In genomic region chr12:110514363-110514762, GRCh38 we compare ENCODE assay signal across 34 cellular contexts.
"Had no signal": no experiment of that assay in that cellular context is flagged by ENCODE, and none has a peak within 500 bp of the region (broad histone marks: within the 10 kb centered on the region; RNA-seq: fewer than 3 reads in every experiment).

No MANE protein-coding gene starts in this region.

- H3K27me3 ChIP-seq: MG63 had no signal

- DNase-seq: Karpas-422, Kasumi-1, MG63, MM.1S, MV-4-11, NCI-H1048, NCI-H1092, NCI-H1092 treated with DMSO at 0.1 percent for 48 hours, NCI-H1105, NCI-H1105 treated with DMSO at 0.1 percent for 48 hours, NCI-H1417 treated with DMSO at 0.1 percent for 48 hours, NCI-H1436, NCI-H1436 treated with DMSO at 0.1 percent for 48 hours, NCI-H146, NCI-H1694, NCI-H1694 treated with DMSO at 0.1 percent for 48 hours, NCI-H187, NCI-H187 treated with DMSO at 0.1 percent for 48 hours, NCI-H1930, NCI-H2029, NCI-H2029 treated with DMSO at 0.1 percent for 48 hours, NCI-H2081, NCI-H2081 treated with DMSO at 0.1 percent for 48 hours, NCI-H2107, NCI-H2171, NCI-H2171 treated with DMSO at 0.1 percent for 48 hours, NCI-H2227 treated with DMSO at 0.1 percent for 48 hours, NCI-H226, NCI-H345, NCI-H446, NCI-H446 treated with DMSO at 0.1 percent for 48 hours, NCI-H510A, NCI-H510A treated with DMSO at 0.1 percent for 48 hours had no signal

- H3K9ac ChIP-seq: KMS-11 had no signal

- H3K36me3 ChIP-seq: MG63 had no signal

- H3K27ac ChIP-seq: KMS-11 had no signal

- H3K4me3 ChIP-seq: MG63 had no signal

- H3K9me3 ChIP-seq: MG63 had no signal
